ENCODE assay signal across 19 cellular contexts in genomic region chr13:41678320-41678719, GRCh38.
DNase-seq lines count a peak whose midpoint lies in the region; ATAC-seq, FAIRE-seq and TF ChIP-seq lines count a peak whose summit lies in the region.
"Had no signal": no experiment of that assay in that cellular context is flagged by ENCODE, and none has a peak within 500 bp of the region (broad histone marks: within the 10 kb centered on the region; RNA-seq: fewer than 3 reads in every experiment).

No MANE protein-coding gene starts in this region.

- H3K27me3 Mint-ChIP-seq in astrocyte (ENCODE audit: low read depth, unreplicated experiment) (no peaks in the 10 kb centered on the region), endodermal cell (ENCODE audit: insufficient read depth) (no peaks in the 10 kb centered on the region)
- H3K27me3 Mint-ChIP-seq: activated naive CD8-positive, alpha-beta T cell treated with anti-CD3 and anti-CD28 coated beads for 36 hours had no signal

- intact Hi-C loops in left cardiac atrium (cut with DNase I): no loop called here

- H3K36me3 ChIP-seq in astrocyte (ENCODE audit: insufficient read depth, low read length) (no peaks in the 10 kb centered on the region), thoracic aorta (no peaks in the 10 kb centered on the region), endodermal cell (ENCODE audit: control insufficient read depth, insufficient read depth, low read length) (peaks cover 1% of the 10 kb centered on the region)

- H3K4me3 ChIP-seq in astrocyte (ENCODE audit: insufficient read depth, low read depth, low read length) (no peak overlapping the region), thoracic aorta (peak overlapping the region; percentile 15), endodermal cell (ENCODE audit: low read length) (no peak overlapping the region)
- H3K4me3 ChIP-seq: BLaER1 treated with 17β-estradiol and CSF1 and Interleukin-3, amounts not matched to agents 10 nM and 100 nM had no signal

- H3K27ac Mint-ChIP-seq in astrocyte (ENCODE audit: unreplicated experiment): no peak overlapping the region
- H3K27ac Mint-ChIP-seq in endodermal cell: no peak overlapping the region
- H3K27ac Mint-ChIP-seq: activated naive CD8-positive, alpha-beta T cell treated with anti-CD3 and anti-CD28 coated beads for 36 hours; T-helper 2 cell treated with Interferon-gamma antibody and Interleukin-4, amounts not matched to agents 5 μg/mL and 100 μg/mL, for 36 hours had no signal

- TF ChIP-seq CTCF in astrocyte (IDR thresholded peaks at IDR 0.05; ENCODE audit: insufficient read depth, low read depth, low read length) (no peak), thoracic aorta (IDR thresholded peaks at IDR 0.05) (no peak), endodermal cell (conservative IDR thresholded peaks at IDR 0.05) (no peak)

- peak; percentile 50 to 62 for ATAC-seq in left cardiac atrium
- ATAC-seq in thoracic aorta (ENCODE audit: insufficient number of reproducible peaks, low FRiP score, low read depth): no peak
- ATAC-seq: left lobe of liver had no signal

- no peaks in the 10 kb centered on the region for H4K20me1 ChIP-seq in astrocyte (ENCODE audit: insufficient read depth, low read length)
- H4K20me1 ChIP-seq: BLaER1 treated with 17β-estradiol and CSF1 and Interleukin-3, amounts not matched to agents 10 nM and 100 nM had no signal

- H3K9me3 ChIP-seq in astrocyte (ENCODE audit: insufficient read depth, low read depth, low read length): no peaks in the 10 kb centered on the region
- no peaks in the 10 kb centered on the region for H3K9me3 ChIP-seq in thoracic aorta
- no peaks in the 10 kb centered on the region for H3K9me3 ChIP-seq in endodermal cell (ENCODE audit: control insufficient read depth, low read length)
- H3K9me3 ChIP-seq: BLaER1 treated with 17β-estradiol and CSF1 and Interleukin-3, amounts not matched to agents 10 nM and 100 nM had no signal

- peak; percentile 49 for FAIRE-seq in astrocyte (lab: Jason Lieb, UNC)
- FAIRE-seq: bronchial epithelial cell, D721Med had no signal

- H3K79me2 ChIP-seq in astrocyte (ENCODE audit: insufficient read depth, low read length): no peaks in the 10 kb centered on the region

- no peaks in the 10 kb centered on the region for H3K4me1 Mint-ChIP-seq in astrocyte (ENCODE audit: low read depth, unreplicated experiment)
- peaks cover 16% of the 10 kb centered on the region for H3K4me1 Mint-ChIP-seq in endodermal cell

- H2AFZ ChIP-seq in astrocyte (ENCODE audit: low read depth, low read length): no peak overlapping the region

- no peaks in the 10 kb centered on the region for H3K9me3 Mint-ChIP-seq in astrocyte (ENCODE audit: unreplicated experiment)
- H3K9me3 Mint-ChIP-seq in endodermal cell: no peaks in the 10 kb centered on the region
- H3K9me3 Mint-ChIP-seq: T-helper 2 cell treated with Interferon-gamma antibody and Interleukin-4, amounts not matched to agents 5 μg/mL and 100 μg/mL, for 36 hours had no signal

- H3K27me3 ChIP-seq in astrocyte (ENCODE audit: insufficient read depth, low read length) (no peaks in the 10 kb centered on the region), thoracic aorta (replicated peaks; ENCODE audit: insufficient read depth) (no peaks in the 10 kb centered on the region), endodermal cell (ENCODE audit: control insufficient read depth, insufficient read depth, low read length, poor library complexity, severe bottlenecking) (no peaks in the 10 kb centered on the region)
- H3K27me3 ChIP-seq: BLaER1 treated with 17β-estradiol and CSF1 and Interleukin-3, amounts not matched to agents 10 nM and 100 nM had no signal

- H3K27ac ChIP-seq in astrocyte (ENCODE audit: low read depth, low read length): no peak overlapping the region
- H3K27ac ChIP-seq in thoracic aorta: peak overlapping the region; percentile 20 to 68
- no peak overlapping the region for H3K27ac ChIP-seq in endodermal cell (ENCODE audit: low read depth, low read length)
- H3K27ac ChIP-seq: BLaER1 treated with 17β-estradiol and CSF1 and Interleukin-3, amounts not matched to agents 10 nM and 100 nM had no signal

- H3K4me3 Mint-ChIP-seq in astrocyte (ENCODE audit: unreplicated experiment) (no peak overlapping the region), endodermal cell (no peak overlapping the region)
- H3K4me3 Mint-ChIP-seq: activated naive CD8-positive, alpha-beta T cell treated with anti-CD3 and anti-CD28 coated beads for 36 hours; T-helper 2 cell treated with Interferon-gamma antibody and Interleukin-4, amounts not matched to agents 5 μg/mL and 100 μg/mL, for 36 hours had no signal

- H3K4me1 ChIP-seq in astrocyte (ENCODE audit: insufficient read depth, low read length) (peaks cover 7% of the 10 kb centered on the region), thoracic aorta (ENCODE audit: control insufficient read depth in 1 of 2, low read depth in 2 of 2) (peaks cover 15 to 35% of the 10 kb centered on the region in 2 donors), endodermal cell (ENCODE audit: control insufficient read depth, insufficient read depth, low read length) (no peaks in the 10 kb centered on the region)
- H3K4me1 ChIP-seq: BLaER1 treated with 17β-estradiol and CSF1 and Interleukin-3, amounts not matched to agents 10 nM and 100 nM had no signal

- H3K4me2 ChIP-seq in astrocyte (ENCODE audit: low read length): no peak overlapping the region
- H3K4me2 ChIP-seq: BLaER1 treated with 17β-estradiol and CSF1 and Interleukin-3, amounts not matched to agents 10 nM and 100 nM had no signal

- DNase-seq in HCEC 1CT (peak; percentile 23), astrocyte (ENCODE audit: low read depth) (peak; percentile 75), left cardiac atrium (no peak), thoracic aorta (ENCODE audit: low spot score) (no peak), endodermal cell (no peak), cortex of kidney (lab: John Stamatoyannopoulos, UW) (no peak)
- no peak for DNase-seq in activated effector memory CD4-positive, alpha-beta T cell treated with Interleukin-2 at 50 U/mL for 16 hours
- DNase-seq: activated CD4-positive, CD25-positive, alpha-beta regulatory T cell; activated CD8-positive, alpha-beta memory T cell treated with anti-CD3 and anti-CD28 coated beads for 24 hours; activated naive CD8-positive, alpha-beta T cell treated with anti-CD3 and anti-CD28 coated beads for 36 hours; effector CD8-positive, alpha-beta T cell; KBM-7; NCI-H1048; stimulated activated CD4-positive, alpha-beta T cell treated with anti-CD3 and anti-CD28 coated beads, Interleukin-4, amount 100 ng/mL, for 1 hour had no signal

- 93 to 100% methylated on average over 1 to 3 of the region's 3 CpGs for WGBS in endodermal cell (ENCODE audit: insufficient coverage in 1 of 2, insufficient read length in 1 of 2), 2 experiments

- H3K9ac ChIP-seq in astrocyte (ENCODE audit: low read length) (no peak overlapping the region), endodermal cell (ENCODE audit: extremely low read depth, low read length, poor library complexity, severe bottlenecking) (no peak overlapping the region)
- H3K9ac ChIP-seq: BLaER1 treated with 17β-estradiol and CSF1 and Interleukin-3, amounts not matched to agents 10 nM and 100 nM had no signal

- peaks cover 13% of the 10 kb centered on the region for H3K36me3 Mint-ChIP-seq in astrocyte (ENCODE audit: low read depth, unreplicated experiment)
- peaks cover 18% of the 10 kb centered on the region for H3K36me3 Mint-ChIP-seq in endodermal cell (ENCODE audit: low read depth)

Comparison
In these comparisons a context has a peak if more than half of its experiments do, and no peak if none do; other contexts are left out.
1. DNase-seq: peak in HCEC 1CT (single experiment) and astrocyte (single experiment); none in left cardiac atrium (single experiment), thoracic aorta (single experiment), activated effector memory CD4-positive, alpha-beta T cell treated with Interleukin-2 at 50 U/mL for 16 hours (single experiment), endodermal cell (single experiment) and cortex of kidney (single experiment).
2. H3K27ac ChIP-seq: peak in thoracic aorta (2 of 2); none in astrocyte (single experiment) and endodermal cell (single experiment).